35 cellular contexts compared by ENCODE assay signal in genomic region chr1:208448425-208448824, GRCh38.
"Had no signal": no experiment of that assay in that cellular context is flagged by ENCODE, and none has a peak within 500 bp of the region (broad histone marks: within the 10 kb centered on the region; RNA-seq: fewer than 3 reads in every experiment).

No MANE protein-coding gene starts in this region.

- DNase-seq: activated CD4-positive, alpha-beta memory T cell treated with anti-CD3 and anti-CD28 coated beads for 36 hours; activated CD4-positive, alpha-beta T cell treated with anti-CD3 and anti-CD28 coated beads for 36 hours; activated CD4-positive, alpha-beta T cell treated with anti-CD3 and anti-CD28 coated beads, Interleukin-2, amount 10 ng/mL, durations not matched to agents 24 days and 14 days; activated CD4-positive, CD25-positive, alpha-beta regulatory T cell; activated CD4-positive, CD25-positive, alpha-beta regulatory T cell treated with anti-CD3 and anti-CD28 coated beads, Interleukin-2, amount 50 U/mL, for 72 hours; activated CD8-positive, alpha-beta memory T cell treated with anti-CD3 and anti-CD28 coated beads, Interleukin-2, amount 10 ng/mL, durations not matched to agents 7 days and 5 days; activated CD8-positive, alpha-beta memory T cell treated with anti-CD3 and anti-CD28 coated beads, Interleukin-2, amount 50 U/mL, for 4 hours; activated CD8-positive, alpha-beta T cell treated with anti-CD3 and anti-CD28 coated beads, Interleukin-2, amount 10 ng/mL, durations not matched to agents 7 days and 5 days; activated effector memory CD4-positive, alpha-beta T cell treated with anti-CD3 and anti-CD28 coated beads, Interleukin-2, amount 50 U/mL, for 16 hours; activated naive CD4-positive, alpha-beta T cell treated with anti-CD3 and anti-CD28 coated beads for 36 hours; activated naive CD8-positive, alpha-beta T cell treated with anti-CD3 and anti-CD28 coated beads for 36 hours; activated naive CD8-positive, alpha-beta T cell treated with anti-CD3 and anti-CD28 coated beads, Interleukin-2, amount 50 U/mL, for 24 hours; activated T-cell treated with anti-CD3 and anti-CD28 coated beads, Interleukin-2, amount 50 U/mL, for 1 hour; activated T-cell treated with anti-CD3 and anti-CD28 coated beads, Interleukin-2, amount 50 U/mL, for 48 hours; adrenal gland; amygdala; aorta; body of pancreas; caudate nucleus; cortex of kidney; dermis blood vessel endothelial cell; effector CD4-positive, alpha-beta T cell; effector memory CD8-positive, alpha-beta T cell; esophagus squamous epithelium; foreskin melanocyte; head of caudate nucleus; T-helper 17 cell; T1000; WERI-Rb-1 had no signal

- H3K4me1 ChIP-seq: adrenal gland, body of pancreas, gastroesophageal sphincter had no signal

- H3K27ac Mint-ChIP-seq: activated CD4-positive, alpha-beta memory T cell treated with anti-CD3 and anti-CD28 coated beads for 36 hours; activated CD4-positive, alpha-beta T cell treated with anti-CD3 and anti-CD28 coated beads for 36 hours; activated CD4-positive, alpha-beta T cell treated with anti-CD3 and anti-CD28 coated beads, Interleukin-2, amount 10 ng/mL, durations not matched to agents 24 days and 14 days; activated CD8-positive, alpha-beta memory T cell treated with anti-CD3 and anti-CD28 coated beads, Interleukin-2, amount 10 ng/mL, durations not matched to agents 7 days and 5 days; activated CD8-positive, alpha-beta T cell treated with anti-CD3 and anti-CD28 coated beads, Interleukin-2, amount 10 ng/mL, durations not matched to agents 7 days and 5 days; activated naive CD4-positive, alpha-beta T cell treated with anti-CD3 and anti-CD28 coated beads for 36 hours; activated naive CD4-positive, alpha-beta T cell treated with anti-CD3 and anti-CD28 coated beads, Interleukin-2, amount 50 U/mL, for 24 hours; activated naive CD8-positive, alpha-beta T cell treated with anti-CD3 and anti-CD28 coated beads for 36 hours; activated naive CD8-positive, alpha-beta T cell treated with anti-CD3 and anti-CD28 coated beads, Interleukin-2, amount 50 U/mL, for 24 hours; activated T-helper 1 cell treated with anti-CD3 and anti-CD28 coated beads, Interleukin-12 subunit alpha, Interleukin-12 subunit beta, Interleukin-2, Interleukin-4 antibody, amounts not matched to agents 30 ng/mL and 10 ng/mL and 1 ng/mL, durations not matched to agents 14 hours and 24 hours and 36 hours; activated T-helper 2 cell treated with anti-CD3 and anti-CD28 coated beads, Interferon-gamma antibody, Interleukin-2, Interleukin-4, amounts not matched to agents 10 μg/mL and 5 μg/mL and 100 μg/mL, durations not matched to agents 14 hours and 24 hours and 36 hours; effector memory CD8-positive, alpha-beta T cell; T-helper 17 cell; T-helper 2 cell treated with Interferon-gamma antibody and Interleukin-4, amounts not matched to agents 5 μg/mL and 100 μg/mL, for 36 hours had no signal

- H3K27ac ChIP-seq: adrenal gland, body of pancreas, epithelial cell of prostate, esophagus squamous epithelium, gastroesophageal sphincter, WERI-Rb-1 had no signal

- H3K9me3 Mint-ChIP-seq: T-helper 2 cell treated with Interferon-gamma antibody and Interleukin-4, amounts not matched to agents 5 μg/mL and 100 μg/mL, for 36 hours had no signal

- H3K4me3 ChIP-seq: adrenal gland, body of pancreas, esophagus squamous epithelium, gastroesophageal sphincter had no signal

- H3K36me3 Mint-ChIP-seq: activated CD4-positive, alpha-beta memory T cell treated with anti-CD3 and anti-CD28 coated beads for 36 hours; activated CD8-positive, alpha-beta memory T cell treated with anti-CD3 and anti-CD28 coated beads, Interleukin-2, amount 10 ng/mL, durations not matched to agents 7 days and 5 days; activated naive CD4-positive, alpha-beta T cell treated with anti-CD3 and anti-CD28 coated beads, Interleukin-2, amount 50 U/mL, for 24 hours; activated naive CD8-positive, alpha-beta T cell treated with anti-CD3 and anti-CD28 coated beads for 36 hours had no signal

- H3K36me3 ChIP-seq: adrenal gland, esophagus squamous epithelium, gastroesophageal sphincter, WERI-Rb-1 had no signal

- H3K4me1 Mint-ChIP-seq: activated CD4-positive, alpha-beta T cell treated with anti-CD3 and anti-CD28 coated beads for 36 hours; activated CD4-positive, alpha-beta T cell treated with anti-CD3 and anti-CD28 coated beads, Interleukin-2, amount 10 ng/mL, durations not matched to agents 24 days and 14 days; activated CD8-positive, alpha-beta memory T cell treated with anti-CD3 and anti-CD28 coated beads, Interleukin-2, amount 10 ng/mL, durations not matched to agents 7 days and 5 days; activated naive CD4-positive, alpha-beta T cell treated with anti-CD3 and anti-CD28 coated beads, Interleukin-2, amount 50 U/mL, for 24 hours; activated naive CD8-positive, alpha-beta T cell treated with anti-CD3 and anti-CD28 coated beads for 36 hours; activated naive CD8-positive, alpha-beta T cell treated with anti-CD3 and anti-CD28 coated beads, Interleukin-2, amount 50 U/mL, for 24 hours; T-helper 17 cell had no signal

- ATAC-seq: activated CD4-positive, alpha-beta T cell treated with anti-CD3 and anti-CD28 coated beads for 36 hours; activated CD8-positive, alpha-beta memory T cell treated with anti-CD3 and anti-CD28 coated beads, Interleukin-2, amount 10 ng/mL, durations not matched to agents 7 days and 5 days; activated CD8-positive, alpha-beta T cell treated with anti-CD3 and anti-CD28 coated beads, Interleukin-2, amount 10 ng/mL, durations not matched to agents 7 days and 5 days; activated naive CD8-positive, alpha-beta T cell treated with anti-CD3 and anti-CD28 coated beads, Interleukin-2, amount 50 U/mL, for 24 hours; body of pancreas; effector memory CD8-positive, alpha-beta T cell; gastroesophageal sphincter; T-helper 17 cell had no signal

- H3K4me3 Mint-ChIP-seq: activated CD4-positive, alpha-beta memory T cell treated with anti-CD3 and anti-CD28 coated beads for 36 hours; activated CD4-positive, alpha-beta T cell treated with anti-CD3 and anti-CD28 coated beads for 36 hours; activated CD4-positive, alpha-beta T cell treated with anti-CD3 and anti-CD28 coated beads, Interleukin-2, amount 10 ng/mL, durations not matched to agents 24 days and 14 days; activated CD8-positive, alpha-beta memory T cell treated with anti-CD3 and anti-CD28 coated beads, Interleukin-2, amount 10 ng/mL, durations not matched to agents 7 days and 5 days; activated CD8-positive, alpha-beta T cell treated with anti-CD3 and anti-CD28 coated beads, Interleukin-2, amount 10 ng/mL, durations not matched to agents 7 days and 5 days; activated naive CD4-positive, alpha-beta T cell treated with anti-CD3 and anti-CD28 coated beads for 36 hours; activated naive CD4-positive, alpha-beta T cell treated with anti-CD3 and anti-CD28 coated beads, Interleukin-2, amount 50 U/mL, for 24 hours; activated naive CD8-positive, alpha-beta T cell treated with anti-CD3 and anti-CD28 coated beads for 36 hours; activated naive CD8-positive, alpha-beta T cell treated with anti-CD3 and anti-CD28 coated beads, Interleukin-2, amount 50 U/mL, for 24 hours; activated T-helper 1 cell treated with anti-CD3 and anti-CD28 coated beads, Interleukin-12 subunit alpha, Interleukin-12 subunit beta, Interleukin-2, Interleukin-4 antibody, amounts not matched to agents 30 ng/mL and 10 ng/mL and 1 ng/mL, durations not matched to agents 14 hours and 24 hours and 36 hours; effector memory CD8-positive, alpha-beta T cell; T-helper 17 cell; T-helper 2 cell treated with Interferon-gamma antibody and Interleukin-4, amounts not matched to agents 5 μg/mL and 100 μg/mL, for 36 hours had no signal

- H3K27me3 ChIP-seq: adrenal gland, body of pancreas had no signal

- H3K27me3 Mint-ChIP-seq: activated CD4-positive, alpha-beta T cell treated with anti-CD3 and anti-CD28 coated beads, Interleukin-2, amount 10 ng/mL, durations not matched to agents 24 days and 14 days had no signal

- H3K9me3 ChIP-seq: adrenal gland, body of pancreas, esophagus squamous epithelium, gastroesophageal sphincter had no signal
